8 cellular contexts compared by ENCODE assay signal in genomic region chr19:54674021-54674617, GRCh38. TPM values are rescaled to one million over a fixed set of nuclear protein-coding genes. Genes with fewer than 3 reads are reported as not detected.
DNase-seq lines count a peak whose midpoint lies in the region; TF ChIP-seq lines count a peak whose summit lies in the region.

No MANE protein-coding gene starts in this region.

- peak; percentile 75 for TF ChIP-seq CTCF in glutamatergic neuron (IDR thresholded peaks at IDR 0.05; ENCODE audit: partially characterized antibody, unreplicated experiment)

- no peaks in the 10 kb centered on the region for H3K27me3 Mint-ChIP-seq in glutamatergic neuron (ENCODE audit: unreplicated experiment)

- no peaks in the 10 kb centered on the region for H3K36me3 Mint-ChIP-seq in glutamatergic neuron (ENCODE audit: unreplicated experiment)

- no peak overlapping the region for H3K4me3 ChIP-seq in Jurkat, Clone E6-1 (ENCODE audit: low read length)

- no peaks in the 10 kb centered on the region for H3K4me1 Mint-ChIP-seq in glutamatergic neuron (ENCODE audit: low read depth, unreplicated experiment)

- no peaks in the 10 kb centered on the region for H3K9me3 Mint-ChIP-seq in glutamatergic neuron (ENCODE audit: unreplicated experiment)

- no peak overlapping the region for H3K27ac Mint-ChIP-seq in glutamatergic neuron (ENCODE audit: unreplicated experiment)

- DNase-seq in DMS53 treated with DMSO at 0.1 percent for 48 hours (lab: John Stamatoyannopoulos, UW; ENCODE audit: unreplicated experiment) (peak; percentile 3), SHP77 (lab: John Stamatoyannopoulos, UW) (peak; percentile 27 to 64), glutamatergic neuron (no peak), cerebellum (ENCODE audit: low spot score) (no peak), globus pallidus (ENCODE audit: low spot score) (no peak)
- peak; percentile 51 for DNase-seq in Jurkat, Clone E6-1 (ENCODE audit: low read depth, low spot score)
- no peak for DNase-seq in activated CD4-positive, CD25-positive, alpha-beta regulatory T cell treated with anti-CD3 and anti-CD28 coated beads, Interleukin-2, amount 50 U/mL, for 72 hours
- DNase-seq in stimulated activated CD4-positive, alpha-beta T cell treated with anti-CD3 and anti-CD28 coated beads, Interleukin-2, amount 100 ng/mL, for 24 hours: no peak

- H3K4me3 Mint-ChIP-seq in glutamatergic neuron (ENCODE audit: unreplicated experiment): no peak overlapping the region

RNA-seq across cellular contexts. Expression of gene LILRB4, which starts 11.3 kb away (rescaled TPM):
- not detected for polyA plus RNA-seq in Jurkat, Clone E6-1 (2012; ENCODE audit: insufficient read depth, insufficient read length)
- total RNA-seq in glutamatergic neuron (ENCODE audit: unreplicated experiment) (0.44 TPM), cerebellum (0.54 TPM)

RNA-seq across cellular contexts. Expression of gene LILRB1, which starts 43.8 kb away (rescaled TPM):
- polyA plus RNA-seq in Jurkat, Clone E6-1 (2012; ENCODE audit: insufficient read depth, insufficient read length): not detected
- total RNA-seq in glutamatergic neuron (ENCODE audit: unreplicated experiment) (0.22 TPM), cerebellum (0.54 TPM)

RNA-seq across cellular contexts. Expression of gene KIR3DL3, which starts 50.1 kb away (rescaled TPM):
- not detected for polyA plus RNA-seq in Jurkat, Clone E6-1 (2012; ENCODE audit: insufficient read depth, insufficient read length)
- total RNA-seq in glutamatergic neuron (ENCODE audit: unreplicated experiment): not detected
- total RNA-seq in cerebellum: not detected

Comparison
In these comparisons a context has a peak if more than half of its experiments do, and no peak if none do; other contexts are left out.
1. DNase-seq: peak in DMS53 treated with DMSO at 0.1 percent for 48 hours (single experiment), Jurkat, Clone E6-1 (single experiment) and SHP77 (2 of 2); none in glutamatergic neuron (single experiment), activated CD4-positive, CD25-positive, alpha-beta regulatory T cell treated with anti-CD3 and anti-CD28 coated beads, Interleukin-2, amount 50 U/mL, for 72 hours (single experiment), cerebellum (single experiment), stimulated activated CD4-positive, alpha-beta T cell treated with anti-CD3 and anti-CD28 coated beads, Interleukin-2, amount 100 ng/mL, for 24 hours (0 of 2) and globus pallidus (single experiment).